9 cellular contexts compared by ENCODE assay signal in genomic region chr5:123035950-123036390, GRCh38. TPM values are rescaled to one million over a fixed set of nuclear protein-coding genes. Genes with fewer than 3 reads are reported as not detected.
DNase-seq lines count a peak whose midpoint lies in the region; ATAC-seq, FAIRE-seq and TF ChIP-seq lines count a peak whose summit lies in the region.
"Had no signal": no experiment of that assay in that cellular context is flagged by ENCODE, and none has a peak within 500 bp of the region (broad histone marks: within the 10 kb centered on the region; RNA-seq: fewer than 3 reads in every experiment).

No MANE protein-coding gene starts in this region.

- H3K27ac ChIP-seq in smooth muscle cell (ENCODE audit: low read depth) = peak overlapping the region; percentile 93

- DNase-seq in NCI-H2081 (lab: John Stamatoyannopoulos, UW) (peak; percentile 8 to 15), NCI-H2081 treated with DMSO at 0.1 percent for 48 hours (lab: John Stamatoyannopoulos, UW) (no peak), NCI-H345 (lab: John Stamatoyannopoulos, UW) (peak; percentile 40), bronchial epithelial cell (ENCODE audit: low read depth) (peak; percentile 18), iPS-NIHi11 (ENCODE audit: low spot score) (peak; percentile 66), smooth muscle cell (lab: John Stamatoyannopoulos, UW; ENCODE audit: unreplicated experiment) (peak; percentile 48)
- DNase-seq in activated naive CD4-positive, alpha-beta T cell treated with anti-CD3 and anti-CD28 coated beads, Interleukin-2, amount 50 U/mL, for 16 hours = no peak

- H3K4me1 ChIP-seq in smooth muscle cell (ENCODE audit: low read depth) = peaks cover 9% of the 10 kb centered on the region

- peaks cover 71% of the 10 kb centered on the region for H3K79me2 ChIP-seq in smooth muscle cell (ENCODE audit: low read depth)

- H3K4me3 ChIP-seq in bronchial epithelial cell (ENCODE audit: low read depth, low read length) (peak overlapping the region; percentile 91), smooth muscle cell (peak overlapping the region; percentile 100)

- peaks cover 43% of the 10 kb centered on the region for H4K20me1 ChIP-seq in smooth muscle cell (ENCODE audit: low read depth)

- H3K36me3 ChIP-seq in bronchial epithelial cell (ENCODE audit: control insufficient read depth, insufficient read depth, low read length) (no peaks in the 10 kb centered on the region), smooth muscle cell (ENCODE audit: low read depth) (no peaks in the 10 kb centered on the region)

- 2% methylated on average over 26 of the region's 37 CpGs for WGBS in smooth muscle cell (ENCODE audit: low lambda C conversion rate)

- TF ChIP-seq CTCF in bronchial epithelial cell (IDR thresholded peaks at IDR 0.05; ENCODE audit: insufficient read depth, low read length, severe bottlenecking) = no peak
- TF ChIP-seq CTCF in smooth muscle cell (IDR thresholded peaks at IDR 0.05; ENCODE audit: borderline replicate concordance, insufficient read depth, poor library complexity, severe bottlenecking) = no peak

- peak overlapping the region; percentile 93 for H2AFZ ChIP-seq in smooth muscle cell (ENCODE audit: low read depth)

- peaks cover 17% of the 10 kb centered on the region for H3F3A ChIP-seq in smooth muscle cell (ENCODE audit: low read depth)

- peak overlapping the region; percentile 82 for H3K9ac ChIP-seq in smooth muscle cell (ENCODE audit: low read depth)

- peak; percentile 43 for ATAC-seq in GM21723 (IDR thresholded peaks at IDR 0.05; ENCODE audit: unreplicated experiment)

- H3K4me2 ChIP-seq in smooth muscle cell = peak overlapping the region; percentile 91

- H3K27me3 ChIP-seq in bronchial epithelial cell (ENCODE audit: control insufficient read depth, insufficient read depth, low read length) (no peaks in the 10 kb centered on the region), smooth muscle cell (ENCODE audit: low read depth) (no peaks in the 10 kb centered on the region)

- no peak for FAIRE-seq in bronchial epithelial cell (lab: Jason Lieb, UNC)

- H3K9me3 ChIP-seq in smooth muscle cell (replicated peaks; ENCODE audit: low read depth) = no peaks in the 10 kb centered on the region

RNA-seq across cellular contexts. Expression of gene PPIC, which starts 0.6 kb away (rescaled TPM):
- 43.5 and 45.0 TPM in 2 replicates for total RNA-seq in bronchial epithelial cell
- total RNA-seq in smooth muscle cell = 119 and 145 TPM in 2 replicates
- polyA plus RNA-seq in smooth muscle cell = 300 and 331 TPM in 2 replicates
- total RNA-seq: CD4-positive, CD25-positive, alpha-beta regulatory T cell had no signal
- polyA plus RNA-seq: CD4-positive, CD25-positive, alpha-beta regulatory T cell had no signal

RNA-seq across cellular contexts. Expression of gene PRDM6, which starts 53.1 kb away (rescaled TPM):
- total RNA-seq in bronchial epithelial cell = not detected in 2 replicates
- 12.9 and 16.5 TPM in 2 replicates for total RNA-seq in smooth muscle cell
- 20.4 and 28.1 TPM in 2 replicates for polyA plus RNA-seq in smooth muscle cell
- total RNA-seq: CD4-positive, CD25-positive, alpha-beta regulatory T cell had no signal
- polyA plus RNA-seq: CD4-positive, CD25-positive, alpha-beta regulatory T cell had no signal

Comparison
In these comparisons a context has a peak if more than half of its experiments do, and no peak if none do; other contexts are left out.
1. DNase-seq: peak in NCI-H2081 (2 of 2), NCI-H345 (single experiment), bronchial epithelial cell (single experiment), iPS-NIHi11 (single experiment) and smooth muscle cell (single experiment); none in NCI-H2081 treated with DMSO at 0.1 percent for 48 hours (single experiment) and activated naive CD4-positive, alpha-beta T cell treated with anti-CD3 and anti-CD28 coated beads, Interleukin-2, amount 50 U/mL, for 16 hours (single experiment).
2. RNA of gene PRDM6, which starts 53.1 kb away (total RNA-seq): 12.9 to 16.5 TPM in smooth muscle cell; not detected in bronchial epithelial cell; every median in the first group is over 10 times any median in the second.